ENCODE assay signal across 24 cellular contexts in the genomic region with DNA sequence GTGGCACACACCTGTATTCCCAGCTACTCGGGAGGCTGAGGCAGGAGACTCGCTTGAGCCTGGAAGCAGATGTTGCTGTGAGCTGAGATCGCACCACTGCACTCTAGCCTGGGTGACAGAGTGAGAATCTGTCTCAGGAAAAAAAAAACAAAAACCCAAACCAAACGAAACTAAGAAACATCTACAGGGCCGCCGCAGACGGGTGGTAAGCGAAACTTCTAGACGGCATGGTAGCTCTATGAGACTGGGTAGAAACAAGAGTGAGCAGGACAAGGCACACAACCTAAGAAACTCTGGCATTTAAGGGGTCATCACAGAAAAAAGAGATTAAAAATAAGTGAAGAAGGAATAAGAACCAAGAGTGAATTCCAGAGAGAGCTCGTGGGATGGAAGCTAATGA.
"Had no signal": no experiment of that assay in that cellular context is flagged by ENCODE, and none has a peak within 500 bp of the region (broad histone marks: within the 10 kb centered on the region; RNA-seq: fewer than 3 reads in every experiment).

No MANE protein-coding gene starts in this region.

- ATAC-seq: effector memory CD8-positive, alpha-beta T cell; esophagus mucosa; foreskin keratinocyte; gastrocnemius medialis; gastroesophageal sphincter; heart left ventricle; heart right ventricle had no signal

- H3K9me3 ChIP-seq: colonic mucosa, esophagus muscularis mucosa, esophagus squamous epithelium, gastrocnemius medialis, gastroesophageal sphincter, heart left ventricle had no signal

- H3K4me3 ChIP-seq: colonic mucosa, coronary artery, dorsolateral prefrontal cortex, esophagus muscularis mucosa, esophagus squamous epithelium, gastrocnemius medialis, gastroesophageal sphincter, heart left ventricle, heart right ventricle had no signal

- H3K36me3 ChIP-seq: colonic mucosa, esophagus muscularis mucosa, esophagus squamous epithelium, gastrocnemius medialis, gastroesophageal sphincter, heart left ventricle, heart right ventricle had no signal

- DNase-seq: colonic mucosa; cortex of kidney; dermis blood vessel endothelial cell; dorsolateral prefrontal cortex; effector CD4-positive, alpha-beta T cell; effector CD8-positive, alpha-beta T cell; effector memory CD4-positive, alpha-beta T cell; effector memory CD8-positive, alpha-beta T cell; endodermal cell; erythroblast; esophagus squamous epithelium; foreskin fibroblast; foreskin keratinocyte; foreskin melanocyte; gastrocnemius medialis; glutamatergic neuron; head of caudate nucleus; heart left ventricle; heart right ventricle had no signal

- H3K4me1 ChIP-seq: colonic mucosa, esophagus muscularis mucosa, esophagus squamous epithelium, foreskin keratinocyte, gastroesophageal sphincter, heart left ventricle, heart right ventricle had no signal

- H3K27ac ChIP-seq: colonic mucosa, coronary artery, dorsolateral prefrontal cortex, epithelial cell of prostate, esophagus muscularis mucosa, esophagus squamous epithelium, foreskin keratinocyte, gastrocnemius medialis, gastroesophageal sphincter, heart left ventricle, heart right ventricle had no signal

- H3K27me3 ChIP-seq: colonic mucosa, dorsolateral prefrontal cortex, esophagus muscularis mucosa, esophagus squamous epithelium, foreskin keratinocyte, gastrocnemius medialis, gastroesophageal sphincter, heart left ventricle, heart right ventricle had no signal
